In genomic region chr11:128291043-128291442, GRCh38 we compare ENCODE assay signal across 8 cellular contexts.
DNase-seq lines count a peak whose midpoint lies in the region; ATAC-seq and TF ChIP-seq lines count a peak whose summit lies in the region.

No MANE protein-coding gene starts in this region.

- WGBS in esophagus squamous epithelium, 2 donors, result 78 to 89% methylated on average over 4 to 7 of the region's 7 CpGs

- H3K9me3 Mint-ChIP-seq in activated CD4-positive, alpha-beta T cell treated with anti-CD3 and anti-CD28 coated beads for 36 hours (ENCODE audit: low read depth), result peaks cover 5% of the 10 kb centered on the region

- intact Hi-C loops in activated CD4-positive, alpha-beta T cell treated with anti-CD3 and anti-CD28 coated beads for 36 hours (cut with DNase I, micrococcal nuclease), result no loop called here
- intact Hi-C loops in esophagus squamous epithelium (cut with DNase I), result loop anchor here (5.0 to 10.0 kb wide), 3 partner anchors 116 to 534 kb away; no protein-coding TSS in a partner anchor

- H3K36me3 ChIP-seq in esophagus squamous epithelium, result no peaks in the 10 kb centered on the region

- peaks cover 26% of the 10 kb centered on the region for H3K36me3 Mint-ChIP-seq in activated CD4-positive, alpha-beta T cell treated with anti-CD3 and anti-CD28 coated beads for 36 hours (ENCODE audit: low read depth)

- peak overlapping the region in 2 of 4 donors; percentile 2 to 17 for H3K4me3 ChIP-seq in esophagus squamous epithelium

- POLR2A ChIA-PET in activated CD4-positive, alpha-beta T cell treated with anti-CD3 and anti-CD28 coated beads for 36 hours (lab: Charles Lee), result interaction anchor here (0.6 to 4.2 kb wide), 15 partner anchors 8 to 339 kb away, joined by 3 to 41 read pairs (median 4); no protein-coding TSS in a partner anchor

- H3K4me1 Mint-ChIP-seq in activated CD4-positive, alpha-beta T cell treated with anti-CD3 and anti-CD28 coated beads for 36 hours, result peaks cover 96% of the 10 kb centered on the region

- peaks cover 0 to 29% (median 5%) of the 10 kb centered on the region in 3 donors for H3K4me1 ChIP-seq in esophagus squamous epithelium

- CTCF ChIA-PET in activated CD4-positive, alpha-beta T cell treated with anti-CD3 and anti-CD28 coated beads for 36 hours (lab: Charles Lee), result interaction anchor here (0.5 to 5.1 kb wide), 42 partner anchors 10 to 540 kb away, joined by 3 to 56 read pairs (median 5); no protein-coding TSS in a partner anchor

- H3K4me3 Mint-ChIP-seq in activated CD4-positive, alpha-beta T cell treated with anti-CD3 and anti-CD28 coated beads for 36 hours, result peak overlapping the region; percentile 78

- TF ChIP-seq CTCF in esophagus squamous epithelium (IDR thresholded peaks at IDR 0.05), result no peak

- peak overlapping the region; percentile 24 to 77 (median 64) for H3K27ac ChIP-seq in esophagus squamous epithelium

- no peak for DNase-seq in activated CD4-positive, alpha-beta T cell treated with anti-CD3 and anti-CD28 coated beads for 36 hours
- no peak for DNase-seq in activated CD4-positive, alpha-beta T cell treated with anti-CD3 and anti-CD28 coated beads, Interleukin-2, amount 50 U/mL, for 4 hours
- DNase-seq in esophagus squamous epithelium (lab: John Stamatoyannopoulos, UW), result no peak
- DNase-seq in stimulated activated CD8-positive, alpha-beta memory T cell treated with anti-CD3 and anti-CD28 coated beads, Interleukin-4, amount 100 ng/mL, for 48 hours, result peak; percentile 57
- DNase-seq in inferior parietal cortex (ENCODE audit: extremely low spot score), result no peak
- DNase-seq in NCI-H1092 (lab: John Stamatoyannopoulos, UW), result no peak
- DNase-seq in cerebellar cortex (ENCODE audit: low spot score), result no peak

- no peak for TF ChIP-seq POLR2A in esophagus squamous epithelium (IDR thresholded peaks at IDR 0.05)

- H3K27me3 Mint-ChIP-seq in activated CD4-positive, alpha-beta T cell treated with anti-CD3 and anti-CD28 coated beads for 36 hours, result no peaks in the 10 kb centered on the region

- ATAC-seq in activated CD4-positive, alpha-beta T cell treated with anti-CD3 and anti-CD28 coated beads for 36 hours, result no peak

- H3K9me3 ChIP-seq in esophagus squamous epithelium, result no peaks in the 10 kb centered on the region

- peak overlapping the region; percentile 98 for H3K27ac Mint-ChIP-seq in activated CD4-positive, alpha-beta T cell treated with anti-CD3 and anti-CD28 coated beads for 36 hours

- H3K27me3 ChIP-seq in esophagus squamous epithelium, result no peaks in the 10 kb centered on the region

TF ChIP-seq in PFSK-1, 5 proteins besides CTCF, POLR2A, EP300 and RAD21:
- TF ChIP-seq REST (IDR thresholded peaks at IDR 0.05; ENCODE audit: insufficient read depth in 1 of 2, low read depth in 2 of 2, low read length in 2 of 2) (no peak), POLR2AphosphoS5 (IDR thresholded peaks at IDR 0.05; ENCODE audit: low read depth, low read length) (no peak), TAF1 (IDR thresholded peaks at IDR 0.05; ENCODE audit: borderline replicate concordance, insufficient read depth, low read length) (0 out of 2 replicates have a peak, but pooled peaks have one; percentile 11), FOXP2 (optimal IDR thresholded peaks at IDR 0.05; ENCODE audit: borderline replicate concordance, extremely low read depth, extremely low read length, insufficient read depth) (no peak), SIN3A (IDR thresholded peaks at IDR 0.05; ENCODE audit: borderline replicate concordance, insufficient read depth, low read length) (peak; percentile 26; the same call in 1 of the 2 replicates)
